10 cellular contexts compared by ENCODE assay signal in genomic region chr1:225668222-225668621, GRCh38.
"Had no signal": no experiment of that assay in that cellular context is flagged by ENCODE, and none has a peak within 500 bp of the region (broad histone marks: within the 10 kb centered on the region; RNA-seq: fewer than 3 reads in every experiment).

No MANE protein-coding gene starts in this region.

- H3K9ac ChIP-seq: KMS-11 had no signal

- H3K4me2 ChIP-seq: GM23338, KMS-11 had no signal

- FAIRE-seq: H1, H54 had no signal

- DNase-seq: H9, HCEC 1CT, HFFc6, IMR-90, KBM-7 had no signal

- H3K27ac ChIP-seq: HL-60, KMS-11 had no signal

- H3K4me3 ChIP-seq: GM23338 had no signal

- ATAC-seq: GM23338 had no signal
